Comparison of ENCODE assay signal across 10 cellular contexts in genomic region chr6:12572884-12573824, GRCh38.
DNase-seq lines count a peak whose midpoint lies in the region; ATAC-seq, FAIRE-seq and TF ChIP-seq lines count a peak whose summit lies in the region.
"Had no signal": no experiment of that assay in that cellular context is flagged by ENCODE, and none has a peak within 500 bp of the region (broad histone marks: within the 10 kb centered on the region; RNA-seq: fewer than 3 reads in every experiment).

No MANE protein-coding gene starts in this region.

- no peaks in the 10 kb centered on the region; the same call in 1 of the 2 replicates for H3K9me2 ChIP-seq in PC-3 (replicated peaks; ENCODE audit: low read length)

- H2AFZ ChIP-seq in PC-3 (ENCODE audit: low read length) (peak overlapping the region; percentile 52), endothelial cell of umbilical vein (ENCODE audit: low read depth, low read length) (no peak overlapping the region)

- no peaks in the 10 kb centered on the region for H3K27me3 ChIP-seq in PC-3 (ENCODE audit: low read length)
- no peaks in the 10 kb centered on the region for H3K27me3 ChIP-seq in endothelial cell of umbilical vein (ENCODE audit: control insufficient read depth in 2 of 2, insufficient read depth in 2 of 2, low read length in 2 of 2)
- no peaks in the 10 kb centered on the region for H3K27me3 ChIP-seq in mesendoderm (ENCODE audit: insufficient read depth, low read length, poor library complexity)
- H3K27me3 ChIP-seq: thyroid gland had no signal

- TF ChIP-seq CTCF in PC-3 (conservative IDR thresholded peaks at IDR 0.05; ENCODE audit: low read depth, low read length): no peak
- TF ChIP-seq CTCF in endothelial cell of umbilical vein (IDR thresholded peaks at IDR 0.05; ENCODE audit: extremely low read depth in 1 of 2, insufficient read depth in 1 of 2, low read depth in 1 of 2, low read length in 2 of 2): no peak

- H2BK120ac ChIP-seq in mesendoderm (ENCODE audit: low read depth, low read length): no peak overlapping the region

- H3K9ac ChIP-seq in PC-3 (ENCODE audit: low read length) (no peak overlapping the region), endothelial cell of umbilical vein (replicated peaks; ENCODE audit: extremely low read depth, insufficient read depth, low read length) (peak overlapping the region; percentile 80), mesendoderm (ENCODE audit: low read length) (no peak overlapping the region)

- no CpG with 5 or more reads among the region's 4 CpGs for WGBS in mesendoderm (ENCODE audit: extremely low coverage, insufficient coverage, low lambda C conversion rate)

- intact Hi-C loops in PC-3 (cut with micrococcal nuclease) (loop anchor here (10.0 kb wide), 1 partner anchor 88 kb away; no protein-coding TSS in a partner anchor), endothelial cell of umbilical vein (cut with micrococcal nuclease) (loop anchor here (1.0 to 5.0 kb wide), 9 partner anchors 12 to 1481 kb away; partner anchors contain the start of gene SMIM13)

- H4K20me1 ChIP-seq in PC-3 (ENCODE audit: low read length): no peaks in the 10 kb centered on the region
- H4K20me1 ChIP-seq in endothelial cell of umbilical vein (replicated peaks; ENCODE audit: control insufficient read depth, extremely low read depth, insufficient read depth, low read length): no peaks in the 10 kb centered on the region

- H3K27ac ChIP-seq in PC-3 (ENCODE audit: low read length) (no peak overlapping the region), endothelial cell of umbilical vein (ENCODE audit: insufficient read depth, low read depth, low read length) (peak overlapping the region; percentile 92), mesendoderm (ENCODE audit: low read depth, low read length) (no peak overlapping the region)
- H3K27ac ChIP-seq: thyroid gland had no signal

- H3K9me1 ChIP-seq in endothelial cell of umbilical vein (replicated peaks; ENCODE audit: control insufficient read depth, extremely low read depth, insufficient read depth, low read length): no peaks in the 10 kb centered on the region

- no peaks in the 10 kb centered on the region for H3K36me3 Mint-ChIP-seq in T-helper 17 cell (ENCODE audit: low read depth)

- ATAC-seq in PC-3 (peak; percentile 81), HG03469 (IDR thresholded peaks at IDR 0.05; ENCODE audit: unreplicated experiment) (no peak), T-helper 17 cell (no peak)

- no peak overlapping the region for H3K4ac ChIP-seq in mesendoderm (ENCODE audit: low read depth, low read length)

- H3K4me3 ChIP-seq in PC-3 (ENCODE audit: low read length) (peak overlapping the region; percentile 23; the same call in 1 of the 2 replicates), endothelial cell of umbilical vein (replicated peaks in 1 of 3; ENCODE audit: insufficient read depth in 1 of 3, low read depth in 1 of 3, low read length in 3 of 3) (peak overlapping the region in 1 of 3 experiments; percentile 13), mesendoderm (ENCODE audit: low read length) (no peak overlapping the region)
- H3K4me3 ChIP-seq: thyroid gland had no signal

- dilution Hi-C loops in endothelial cell of umbilical vein (cut with MboI; ENCODE audit: extremely low pct_ligation_motif_present, low sequenced_read_pairs): no loop called here

- no peaks in the 10 kb centered on the region for H3K79me1 ChIP-seq in mesendoderm (ENCODE audit: low read length)

- H3K4me3 Mint-ChIP-seq in T-helper 17 cell: no peak overlapping the region

- CTCF ChIA-PET in PC-3 (lab: Charles Lee): no interaction called here
- CTCF ChIA-PET in endothelial cell of umbilical vein (lab: Charles Lee): interaction anchor here (0.6 to 2.5 kb wide), 14 partner anchors 9 to 283 kb away, joined by 3 to 17 read pairs (median 6); partner anchors contain the start of gene EDN1

- no peak overlapping the region for H3K56ac ChIP-seq in mesendoderm (ENCODE audit: low read length)

- H2BK5ac ChIP-seq in mesendoderm (ENCODE audit: low read length): no peak overlapping the region

- H3K23ac ChIP-seq in mesendoderm (ENCODE audit: low read length): no peak overlapping the region

- FAIRE-seq in endothelial cell of umbilical vein (lab: Jason Lieb, UNC): peak; percentile 93

- no peak overlapping the region for H2AK5ac ChIP-seq in mesendoderm (ENCODE audit: low read length)

- no peak for TF ChIP-seq POLR2A in endothelial cell of umbilical vein (IDR thresholded peaks at IDR 0.05; ENCODE audit: low read depth, low read length)

- no peaks in the 10 kb centered on the region for H3F3A ChIP-seq in PC-3 (ENCODE audit: low read length, unreplicated experiment)

- H3K27me3 Mint-ChIP-seq in T-helper 17 cell: peaks cover 11% of the 10 kb centered on the region

- H3K4me1 Mint-ChIP-seq in T-helper 17 cell: no peaks in the 10 kb centered on the region

- peaks cover 42% of the 10 kb centered on the region for H3K4me1 ChIP-seq in PC-3 (ENCODE audit: insufficient read depth, low read length)
- H3K4me1 ChIP-seq in endothelial cell of umbilical vein (ENCODE audit: control insufficient read depth, extremely low read depth, insufficient read depth, low read length): peaks cover 75% of the 10 kb centered on the region
- H3K4me1 ChIP-seq in mesendoderm (ENCODE audit: control insufficient read depth, low read depth, low read length): no peaks in the 10 kb centered on the region

- POLR2A ChIA-PET in PC-3 (lab: Charles Lee; ENCODE audit: unreplicated experiment) (interaction anchor here (0.5 kb wide), 1 partner anchor 15 kb away, joined by 3 read pairs; no protein-coding TSS in a partner anchor), endothelial cell of umbilical vein (lab: Charles Lee) (interaction anchor here (0.5 to 2.3 kb wide), 9 partner anchors 12 to 966 kb away, joined by 3 to 17 read pairs (median 3); partner anchors contain the start of gene EDN1)

- H3K9me3 ChIP-seq in PC-3 (ENCODE audit: low read length) (no peaks in the 10 kb centered on the region), endothelial cell of umbilical vein (replicated peaks; ENCODE audit: control insufficient read depth, insufficient read depth, low read length) (no peaks in the 10 kb centered on the region), T-helper 17 cell (ENCODE audit: control insufficient read depth, low read length, poor library complexity, severe bottlenecking) (no peaks in the 10 kb centered on the region)
- H3K9me3 ChIP-seq: thyroid gland had no signal

- DNase-seq in Daoy (ENCODE audit: low read depth) (peak; percentile 86), PC-3 (peak; percentile 91), endothelial cell of umbilical vein (ENCODE audit: low read depth, low spot score) (peak; percentile 92), mesendoderm (peak; percentile 94), NCI-H524 (lab: John Stamatoyannopoulos, UW) (no peak), T-helper 17 cell (no peak), NAMALWA (ENCODE audit: low spot score) (no peak)
- DNase-seq: NCI-H2171 treated with DMSO at 0.1 percent for 48 hours had no signal

- no peak overlapping the region for H4K8ac ChIP-seq in mesendoderm (ENCODE audit: low read depth, low read length)

- H3K4me2 ChIP-seq in PC-3 (ENCODE audit: low read length) (peak overlapping the region; percentile 69), endothelial cell of umbilical vein (ENCODE audit: insufficient read depth, low read length) (peak overlapping the region; percentile 63), mesendoderm (ENCODE audit: low read length) (no peak overlapping the region)

- no peak overlapping the region for H4K5ac ChIP-seq in mesendoderm (ENCODE audit: low read length)

- H3K27ac Mint-ChIP-seq in T-helper 17 cell: no peak overlapping the region

- BruUV-seq in PC-3 (replicated peaks; lab: Mats Ljungman, UMichigan) (no TSS peak), endothelial cell of umbilical vein (replicated peaks; lab: Mats Ljungman, UMichigan) (TSS peak; percentile 96)

- H3K79me2 ChIP-seq in PC-3 (ENCODE audit: low read length): no peaks in the 10 kb centered on the region
- H3K79me2 ChIP-seq in endothelial cell of umbilical vein (ENCODE audit: control insufficient read depth, insufficient read depth, low read length): no peaks in the 10 kb centered on the region
- no peaks in the 10 kb centered on the region for H3K79me2 ChIP-seq in mesendoderm (ENCODE audit: control insufficient read depth, insufficient read depth, low read length)

- H2BK15ac ChIP-seq in mesendoderm (replicated peaks; ENCODE audit: low read depth): no peak overlapping the region

- peak overlapping the region; percentile 60 for H3K18ac ChIP-seq in mesendoderm (ENCODE audit: low read length)

- H3K36me3 ChIP-seq in PC-3 (ENCODE audit: low read depth, low read length): no peaks in the 10 kb centered on the region
- no peaks in the 10 kb centered on the region for H3K36me3 ChIP-seq in endothelial cell of umbilical vein (ENCODE audit: control insufficient read depth in 2 of 2, extremely low read depth in 1 of 2, insufficient read depth in 2 of 2, low read length in 2 of 2)
- H3K36me3 ChIP-seq in mesendoderm (ENCODE audit: control insufficient read depth, insufficient read depth, low read length): no peaks in the 10 kb centered on the region
- H3K36me3 ChIP-seq: thyroid gland had no signal

TF ChIP-seq in endothelial cell of umbilical vein, 7 proteins besides CTCF, POLR2A, EP300 and RAD21:
- TF ChIP-seq EZH2 (IDR thresholded peaks at IDR 0.05; ENCODE audit: borderline replicate concordance, low read depth, low read length, severe bottlenecking) (no peak), POLR2AphosphoS5 (IDR thresholded peaks at IDR 0.05; ENCODE audit: insufficient read depth, low read depth, low read length) (no peak), JUN (IDR thresholded peaks at IDR 0.05; ENCODE audit: borderline replicate concordance, insufficient read depth, insufficient read length, low read depth) (peak; percentile 98), FOS (IDR thresholded peaks at IDR 0.05; ENCODE audit: borderline replicate concordance, insufficient read depth, low read length) (peak; percentile 95), MAX (IDR thresholded peaks at IDR 0.05; ENCODE audit: insufficient read depth, insufficient read length) (no peak), GATA2 (IDR thresholded peaks at IDR 0.05; ENCODE audit: insufficient read depth, insufficient read length, low read depth, low read length) (peak; percentile 66)

Comparison
In these comparisons a context has a peak if more than half of its experiments do, and no peak if none do; other contexts are left out.
1. DNase-seq: peak in Daoy (single experiment), PC-3 (single experiment), endothelial cell of umbilical vein (single experiment) and mesendoderm (single experiment); none in NCI-H524 (0 of 2), T-helper 17 cell (0 of 3) and NAMALWA (single experiment).